Comparison of ENCODE assay signal across 8 cellular contexts in genomic region chr9:41237110-41237749, GRCh38. TPM values are rescaled to one million over a fixed set of nuclear protein-coding genes. Genes with fewer than 3 reads are reported as not detected.
DNase-seq lines count a peak whose midpoint lies in the region; ATAC-seq, FAIRE-seq and TF ChIP-seq lines count a peak whose summit lies in the region.
"Not testable (repeated sequence)": the region's sequence is repeated elsewhere in the genome, so short reads cannot be mapped to it uniquely, and the experiment has no call there.

No MANE protein-coding gene starts in this region.

- H3K27me3 ChIP-seq in fibroblast of lung (ENCODE audit: control insufficient read depth, insufficient read depth, low read length); upper lobe of right lung: not testable (repeated sequence)

- H3K27me3 Mint-ChIP-seq in Calu3 (ENCODE audit: unreplicated experiment); activated naive CD4-positive, alpha-beta T cell treated with anti-CD3 and anti-CD28 coated beads, Interleukin-2, amount 10 ng/mL, durations not matched to agents 7 days and 5 days: not testable (repeated sequence)

- TF ChIP-seq CTCF in Calu3 (IDR thresholded peaks at IDR 0.05; ENCODE audit: unreplicated experiment); fibroblast of lung (conservative IDR thresholded peaks at IDR 0.05 in 1 of 2, IDR thresholded peaks at IDR 0.05 in 1 of 2; ENCODE audit: low read depth in 1 of 2, low read length in 2 of 2); kidney (IDR thresholded peaks at IDR 0.05; ENCODE audit: borderline replicate concordance, extremely low read depth, insufficient read depth); upper lobe of right lung (IDR thresholded peaks at IDR 0.05): not testable (repeated sequence)

- H3K4me2 ChIP-seq in fibroblast of lung (ENCODE audit: extremely low read depth, insufficient read depth, low read length) = not testable (repeated sequence)

- H3K4me1 ChIP-seq in fibroblast of lung (ENCODE audit: control insufficient read depth, extremely low read depth, insufficient read depth, low read length); kidney (ENCODE audit: control insufficient read depth in 1 of 2, insufficient read depth in 1 of 2, low read depth in 1 of 2, low read length in 2 of 2); upper lobe of right lung: not testable (repeated sequence)

- CTCF ChIA-PET in Calu3 (lab: Charles Lee); activated naive CD4-positive, alpha-beta T cell treated with anti-CD3 and anti-CD28 coated beads, Interleukin-2, amount 10 ng/mL, durations not matched to agents 7 days and 5 days (lab: Charles Lee): not testable (repeated sequence)

- not testable (repeated sequence) for H3K4me3 ChIP-seq in fibroblast of lung (replicated peaks in 1 of 4; ENCODE audit: control extremely low read depth in 1 of 4, insufficient read depth in 1 of 4, low read depth in 3 of 4, low read length in 4 of 4); kidney (ENCODE audit: low read length in 2 of 2); upper lobe of right lung

- DNase-seq in Calu3 (peak; percentile 33), HPDE6-E6E7 (ENCODE audit: extremely low spot score) (peak; percentile 0), fibroblast of lung (ENCODE audit: low read depth in 2 of 2) (peak; percentile 16 to 19), kidney (peak; percentile 72), posterior vena cava (ENCODE audit: low spot score) (peak; percentile 82), upper lobe of right lung (peak; percentile 67)
- peak; percentile 37 for DNase-seq in activated CD4-positive, CD25-positive, alpha-beta regulatory T cell treated with anti-CD3 and anti-CD28 coated beads, Interleukin-2, amount 50 U/mL, for 72 hours
- DNase-seq in activated naive CD4-positive, alpha-beta T cell treated with anti-CD3 and anti-CD28 coated beads, Interleukin-2, amount 10 ng/mL, durations not matched to agents 7 days and 5 days = peak; percentile 28

- not testable (repeated sequence) for H3K9me3 Mint-ChIP-seq in Calu3 (ENCODE audit: low read depth, unreplicated experiment)
- H3K9me3 Mint-ChIP-seq in activated naive CD4-positive, alpha-beta T cell treated with anti-CD3 and anti-CD28 coated beads, Interleukin-2, amount 10 ng/mL, durations not matched to agents 7 days and 5 days = peaks cover 17% of the 10 kb centered on the region

- ATAC-seq in upper lobe of right lung = peak; percentile 72

- not testable (repeated sequence) for H3K4me1 Mint-ChIP-seq in Calu3 (ENCODE audit: low read depth, unreplicated experiment); activated naive CD4-positive, alpha-beta T cell treated with anti-CD3 and anti-CD28 coated beads, Interleukin-2, amount 10 ng/mL, durations not matched to agents 7 days and 5 days

- H3K27ac Mint-ChIP-seq in Calu3 (ENCODE audit: unreplicated experiment); activated naive CD4-positive, alpha-beta T cell treated with anti-CD3 and anti-CD28 coated beads, Interleukin-2, amount 10 ng/mL, durations not matched to agents 7 days and 5 days: not testable (repeated sequence)

- H3K79me2 ChIP-seq in fibroblast of lung (ENCODE audit: control insufficient read depth, insufficient read depth, low read length) = not testable (repeated sequence)

- not testable (repeated sequence) for H3K4me3 Mint-ChIP-seq in Calu3 (ENCODE audit: low read depth, unreplicated experiment); activated naive CD4-positive, alpha-beta T cell treated with anti-CD3 and anti-CD28 coated beads, Interleukin-2, amount 10 ng/mL, durations not matched to agents 7 days and 5 days

- not testable (repeated sequence) for FAIRE-seq in kidney (lab: Jason Lieb, UNC)

- H2AFZ ChIP-seq in fibroblast of lung (ENCODE audit: low read length) = not testable (repeated sequence)

- H3K36me3 Mint-ChIP-seq in Calu3 (ENCODE audit: insufficient read depth, unreplicated experiment); activated naive CD4-positive, alpha-beta T cell treated with anti-CD3 and anti-CD28 coated beads, Interleukin-2, amount 10 ng/mL, durations not matched to agents 7 days and 5 days: not testable (repeated sequence)

- not testable (repeated sequence) for H3K27ac ChIP-seq in fibroblast of lung (ENCODE audit: insufficient read depth, low read length); kidney (ENCODE audit: low read depth in 2 of 2, low read length in 2 of 2); upper lobe of right lung

- H3K9me3 ChIP-seq in fibroblast of lung (ENCODE audit: control insufficient read depth, insufficient read depth, low read depth, low read length); kidney (ENCODE audit: control insufficient read depth in 1 of 2, low read length in 2 of 2); upper lobe of right lung: not testable (repeated sequence)

- not testable (repeated sequence) for H3K36me3 ChIP-seq in fibroblast of lung (ENCODE audit: control insufficient read depth, insufficient read depth, low read length); kidney (ENCODE audit: control insufficient read depth in 1 of 2, insufficient read depth in 2 of 2, low read length in 2 of 2); upper lobe of right lung

- not testable (repeated sequence) for H4K20me1 ChIP-seq in fibroblast of lung (ENCODE audit: control insufficient read depth, extremely low read depth, insufficient read depth, low read length)

- intact Hi-C loops in Calu3 (cut with micrococcal nuclease; ENCODE audit: unreplicated experiment); kidney (cut with DNase I); posterior vena cava (cut with DNase I); upper lobe of right lung (cut with DNase I): not testable (repeated sequence)

- H3K9ac ChIP-seq in fibroblast of lung (ENCODE audit: insufficient read depth, low read length); kidney (ENCODE audit: low read length in 2 of 2): not testable (repeated sequence)

- not testable (repeated sequence) for BruUV-seq in Calu3 (replicated peaks; lab: Mats Ljungman, UMichigan)

RNA-seq across cellular contexts. Expression of gene ZNG1F, which starts 48.1 kb away (rescaled TPM):
- total RNA-seq in Calu3 (2022) (12.1 and 14.3 TPM in 2 replicates), fibroblast of lung (3.8 and 3.9 TPM in 2 replicates), kidney (9.3 TPM), posterior vena cava (1 to 10 TPM; 5.3 to 9.5 TPM), upper lobe of right lung (9.3 TPM)
- polyA plus RNA-seq in fibroblast of lung (5.0 and 5.4 TPM in 2 replicates), kidney (ENCODE audit: insufficient read depth, low read depth, low replicate concordance) (40.2 TPM)
- 1.4 and 3.0 TPM in 2 replicates for polyA plus RNA-seq in fibroblast of lung (2012)
- 2.4 TPM in 1 of 2 replicates, not detected in the other for polyA minus RNA-seq in fibroblast of lung (ENCODE audit: low replicate concordance)

Comparison
In these comparisons a context has a peak if more than half of its experiments do, and no peak if none do; other contexts are left out.
1. DNase-seq: peak in every context shown above with its lines; median percentile 82 in posterior vena cava; 72 in kidney; 67 in upper lobe of right lung; 37 in activated CD4-positive, CD25-positive, alpha-beta regulatory T cell treated with anti-CD3 and anti-CD28 coated beads, Interleukin-2, amount 50 U/mL, for 72 hours; 33 in Calu3; 28 in activated naive CD4-positive, alpha-beta T cell treated with anti-CD3 and anti-CD28 coated beads, Interleukin-2, amount 10 ng/mL, durations not matched to agents 7 days and 5 days; 18 in fibroblast of lung; 0 in HPDE6-E6E7.